Comparison of ENCODE assay signal across 15 cellular contexts in genomic region chr1:224629965-224630364, GRCh38.
"Had no signal": no experiment of that assay in that cellular context is flagged by ENCODE, and none has a peak within 500 bp of the region (broad histone marks: within the 10 kb centered on the region; RNA-seq: fewer than 3 reads in every experiment).

No MANE protein-coding gene starts in this region.

- H3K4me3 Mint-ChIP-seq: activated naive CD8-positive, alpha-beta T cell; endodermal cell; neural progenitor cell; stimulated activated naive CD8-positive, alpha-beta T cell treated with anti-CD3 and anti-CD28 coated beads, Interleukin-15, Interleukin-2, amounts not matched to agents 100 ng/mL and 50 ng/mL, for 24 hours had no signal

- H3K9me3 Mint-ChIP-seq: endodermal cell; neural progenitor cell; stimulated activated naive CD8-positive, alpha-beta T cell treated with anti-CD3 and anti-CD28 coated beads, Interleukin-15, Interleukin-2, amounts not matched to agents 100 ng/mL and 50 ng/mL, for 24 hours had no signal

- ATAC-seq: upper lobe of right lung had no signal

- H3K36me3 Mint-ChIP-seq: neural progenitor cell had no signal

- H3K27ac Mint-ChIP-seq: activated naive CD8-positive, alpha-beta T cell; endodermal cell; neural progenitor cell; stimulated activated naive CD8-positive, alpha-beta T cell treated with anti-CD3 and anti-CD28 coated beads, Interleukin-15, Interleukin-2, amounts not matched to agents 100 ng/mL and 50 ng/mL, for 24 hours had no signal

- DNase-seq: activated CD4-positive, alpha-beta T cell treated with anti-CD3 and anti-CD28 coated beads, Interleukin-2, amount 50 U/mL, for 4 hours; activated CD4-positive, CD25-positive, alpha-beta regulatory T cell treated with anti-CD3 and anti-CD28 coated beads, Interleukin-2, amount 50 U/mL, for 72 hours; activated effector memory CD4-positive, alpha-beta T cell treated with anti-CD3 and anti-CD28 coated beads, Interleukin-2, amount 50 U/mL, for 16 hours; activated T-cell treated with anti-CD3 and anti-CD28 coated beads, Interleukin-2, amount 50 U/mL, for 1 hour; amygdala; endodermal cell; erythroblast; mesendoderm; stimulated activated CD4-positive, alpha-beta T cell treated with anti-CD3 and anti-CD28 coated beads, Interleukin-15, amount 100 ng/mL, for 24 hours; stimulated activated CD4-positive, alpha-beta T cell treated with anti-CD3 and anti-CD28 coated beads, Interleukin-4, amount 100 ng/mL, for 24 hours; testis; upper lobe of right lung had no signal
